30 cellular contexts compared by ENCODE assay signal in genomic region chr15:90296996-90297395, GRCh38. TPM values are rescaled to one million over a fixed set of nuclear protein-coding genes. Genes with fewer than 3 reads are reported as not detected.
"Had no signal": no experiment of that assay in that cellular context is flagged by ENCODE, and none has a peak within 500 bp of the region (broad histone marks: within the 10 kb centered on the region; RNA-seq: fewer than 3 reads in every experiment).

No MANE protein-coding gene starts in this region.

- H3K9me3 ChIP-seq: body of pancreas, breast epithelium, SJCRH30 had no signal

- H3K27me3 ChIP-seq: body of pancreas, breast epithelium, SJCRH30 had no signal

- FAIRE-seq: astrocyte had no signal

- H3K36me3 ChIP-seq: breast epithelium, SJCRH30, WERI-Rb-1 had no signal

- ATAC-seq: activated CD8-positive, alpha-beta T cell treated with anti-CD3 and anti-CD28 coated beads for 36 hours; activated T-cell treated with anti-CD3 and anti-CD28 coated beads, Interleukin-2, amount 50 U/mL, for 72 hours; activated T-helper 17 cell treated with anti-CD3 and anti-CD28 coated beads, Interleukin-2, amount 50 U/mL, for 72 hours; body of pancreas had no signal

- DNase-seq: activated CD4-positive, alpha-beta T cell treated with anti-CD3 and anti-CD28 coated beads for 1 hour; activated CD4-positive, alpha-beta T cell treated with anti-CD3 and anti-CD28 coated beads, Interleukin-2, amount 10 ng/mL, durations not matched to agents 24 days and 14 days; activated CD4-positive, alpha-beta T cell treated with anti-CD3 and anti-CD28 coated beads, Interleukin-2, amount 50 U/mL, for 4 hours; activated CD4-positive, CD25-positive, alpha-beta regulatory T cell; activated CD8-positive, alpha-beta T cell treated with anti-CD3 and anti-CD28 coated beads for 36 hours; activated effector memory CD4-positive, alpha-beta T cell treated with anti-CD3 and anti-CD28 coated beads, Interleukin-2, amount 50 U/mL, for 16 hours; activated naive CD4-positive, alpha-beta T cell; activated naive CD4-positive, alpha-beta T cell treated with anti-CD3 and anti-CD28 coated beads, Interleukin-2, amount 50 U/mL, for 16 hours; activated naive CD8-positive, alpha-beta T cell treated with anti-CD3 and anti-CD28 coated beads for 36 hours; activated T-cell treated with anti-CD3 and anti-CD28 coated beads, Interleukin-2, amount 50 U/mL, for 1 hour; activated T-cell treated with anti-CD3 and anti-CD28 coated beads, Interleukin-2, amount 50 U/mL, for 72 hours; amygdala; body of pancreas; NCI-H1048; NCI-H1436 treated with DMSO at 0.1 percent for 48 hours; NCI-H1694 treated with DMSO at 0.1 percent for 48 hours; NCI-H2029; NCI-H2171; NCI-H510A; NCI-H526; NCI-H748 treated with DMSO at 0.1 percent for 48 hours; Right ventricle myocardium superior; SJCRH30; T1000; WERI-Rb-1 had no signal

- H3K4me3 ChIP-seq: body of pancreas, breast epithelium, SJCRH30, SK-N-MC had no signal

- H3K27ac ChIP-seq: breast epithelium, SJCRH30, SK-N-MC, WERI-Rb-1 had no signal

- H3K4me1 ChIP-seq: breast epithelium had no signal

RNA-seq across cellular contexts. Expression of gene TTLL13, which starts 47.6 kb away (rescaled TPM):
- total RNA-seq: astrocyte, body of pancreas, M059J, Right ventricle myocardium superior, SJCRH30 had no signal
